Comparison of ENCODE assay signal across 11 cellular contexts in genomic region chr7:134515569-134516468, GRCh38. TPM values are rescaled to one million over a fixed set of nuclear protein-coding genes. Genes with fewer than 3 reads are reported as not detected.
DNase-seq lines count a peak whose midpoint lies in the region; ATAC-seq and TF ChIP-seq lines count a peak whose summit lies in the region.
"Had no signal": no experiment of that assay in that cellular context is flagged by ENCODE, and none has a peak within 500 bp of the region (broad histone marks: within the 10 kb centered on the region; RNA-seq: fewer than 3 reads in every experiment).

No MANE protein-coding gene starts in this region.

- H4K20me1 ChIP-seq in PC-3 (ENCODE audit: low read length) = no peaks in the 10 kb centered on the region

- H3K79me2 ChIP-seq in PC-3 (ENCODE audit: low read length) = no peaks in the 10 kb centered on the region

- ATAC-seq in PC-3 (peak; percentile 76), GM18519 (IDR thresholded peaks at IDR 0.05; ENCODE audit: low FRiP score, unreplicated experiment) (no peak), GM19351 (IDR thresholded peaks at IDR 0.05; ENCODE audit: unreplicated experiment) (no peak)
- ATAC-seq in effector memory CD8-positive, alpha-beta T cell (replicated peaks) = no peak
- ATAC-seq: stimulated activated naive CD8-positive, alpha-beta T cell treated with anti-CD3 and anti-CD28 coated beads, Interleukin-15, amount 100 ng/mL, for 72 hours had no signal

- H3K9me2 ChIP-seq in PC-3 (replicated peaks; ENCODE audit: low read length) = no peaks in the 10 kb centered on the region

- H3K36me3 ChIP-seq in PC-3 (ENCODE audit: low read depth, low read length) = no peaks in the 10 kb centered on the region

- H3K9ac ChIP-seq in PC-3 (ENCODE audit: low read length) = peak overlapping the region; percentile 75

- H3F3A ChIP-seq in PC-3 (ENCODE audit: low read length, unreplicated experiment) = no peaks in the 10 kb centered on the region

- H3K4me3 ChIP-seq in PC-3 (ENCODE audit: low read length) (peak overlapping the region; percentile 1; the same call in 1 of the 2 replicates), epithelial cell of esophagus (ENCODE audit: low read length) (no peak overlapping the region)

- H3K27me3 Mint-ChIP-seq in effector memory CD8-positive, alpha-beta T cell = peaks cover 10 to 44% of the 10 kb centered on the region in 2 donors

- H2AFZ ChIP-seq in PC-3 (ENCODE audit: low read length) = no peak overlapping the region

- no peak overlapping the region for H3K27ac Mint-ChIP-seq in effector memory CD8-positive, alpha-beta T cell
- H3K27ac Mint-ChIP-seq: mesothelial cell of epicardium; stimulated activated naive CD8-positive, alpha-beta T cell treated with anti-CD3 and anti-CD28 coated beads, Interleukin-15, amount 100 ng/mL, for 72 hours had no signal

- H3K36me3 Mint-ChIP-seq in effector memory CD8-positive, alpha-beta T cell (ENCODE audit: insufficient read depth) = no peaks in the 10 kb centered on the region
- H3K36me3 Mint-ChIP-seq: mesothelial cell of epicardium had no signal

- CTCF ChIA-PET in PC-3 (lab: Charles Lee) = interaction anchor here (0.6 kb wide), 1 partner anchor 138 kb away, joined by 3 read pairs; no protein-coding TSS in a partner anchor

- TF ChIP-seq CTCF in PC-3 (conservative IDR thresholded peaks at IDR 0.05; ENCODE audit: low read depth, low read length) (no peak), epithelial cell of esophagus (IDR thresholded peaks at IDR 0.05; ENCODE audit: insufficient read depth, low read depth, low read length, missing control alignments) (no peak)

- no peak overlapping the region for H3K4me3 Mint-ChIP-seq in effector memory CD8-positive, alpha-beta T cell
- H3K4me3 Mint-ChIP-seq: mesothelial cell of epicardium; stimulated activated naive CD8-positive, alpha-beta T cell treated with anti-CD3 and anti-CD28 coated beads, Interleukin-15, amount 100 ng/mL, for 72 hours had no signal

- intact Hi-C loops in PC-3 (cut with micrococcal nuclease) = loop anchor here (1.0 to 2.0 kb wide), 3 partner anchors 31 to 149 kb away; no protein-coding TSS in a partner anchor

- BruUV-seq in PC-3 (replicated peaks; lab: Mats Ljungman, UMichigan) = no TSS peak

- POLR2A ChIA-PET in PC-3 (lab: Charles Lee; ENCODE audit: unreplicated experiment) = interaction anchor here (0.6 kb wide), 1 partner anchor 87 kb away, joined by 4 read pairs; no protein-coding TSS in a partner anchor

- H3K27ac ChIP-seq in PC-3 (ENCODE audit: low read length) = peak overlapping the region; percentile 96

- peaks cover 61% of the 10 kb centered on the region for H3K4me1 ChIP-seq in PC-3 (ENCODE audit: insufficient read depth, low read length)

- H3K4me2 ChIP-seq in PC-3 (ENCODE audit: low read length) = peak overlapping the region; percentile 70

- H3K9me3 ChIP-seq in PC-3 (ENCODE audit: low read length) = no peaks in the 10 kb centered on the region

- DNase-seq in EL (peak; percentile 88), PC-3 (peak; percentile 99), epithelial cell of esophagus (ENCODE audit: low read depth) (peak; percentile 92), renal cortical epithelial cell (ENCODE audit: low read depth) (peak; percentile 97), NCI-H748 treated with DMSO at 0.1 percent for 48 hours (lab: John Stamatoyannopoulos, UW) (no peak)
- DNase-seq in effector memory CD8-positive, alpha-beta T cell = no peak
- DNase-seq: activated naive CD4-positive, alpha-beta T cell treated with Interleukin-2 at 50 U/mL for 16 hours; stimulated activated naive CD8-positive, alpha-beta T cell treated with anti-CD3 and anti-CD28 coated beads, Interleukin-15, amount 100 ng/mL, for 72 hours had no signal

- no peaks in the 10 kb centered on the region for H3K9me3 Mint-ChIP-seq in effector memory CD8-positive, alpha-beta T cell
- H3K9me3 Mint-ChIP-seq: mesothelial cell of epicardium; stimulated activated naive CD8-positive, alpha-beta T cell treated with anti-CD3 and anti-CD28 coated beads, Interleukin-15, amount 100 ng/mL, for 72 hours had no signal

- peaks cover 2 to 4% of the 10 kb centered on the region in 2 donors for H3K4me1 Mint-ChIP-seq in effector memory CD8-positive, alpha-beta T cell (ENCODE audit: low read depth in 2 of 2)

- H3K27me3 ChIP-seq in PC-3 (ENCODE audit: low read length) = no peaks in the 10 kb centered on the region

RNA-seq across cellular contexts. Expression of gene AKR1B10, which starts 11.5 kb away (rescaled TPM):
- total RNA-seq in PC-3 (2014; rRNA removed) = 8.3 and 8.8 TPM in 2 replicates
- total RNA-seq in renal cortical epithelial cell = 0.10 and 1.7 TPM in 2 replicates

RNA-seq across cellular contexts. Expression of gene AKR1B15, which starts 33.1 kb away (rescaled TPM):
- total RNA-seq in PC-3 (2014; rRNA removed) (0.29 and 0.40 TPM in 2 replicates), renal cortical epithelial cell (0.35 TPM in 1 of 2 replicates, not detected in the other)

RNA-seq across cellular contexts. Expression of gene AKR1B1, which starts 56.9 kb away (rescaled TPM):
- total RNA-seq in PC-3 (2014; rRNA removed) (1.6 TPM in 1 of 2 replicates, not detected in the other), renal cortical epithelial cell (931 and 988 TPM in 2 replicates)

Comparison
In these comparisons a context has a peak if more than half of its experiments do, and no peak if none do; other contexts are left out.
1. DNase-seq: peak in EL (single experiment), PC-3 (single experiment), epithelial cell of esophagus (single experiment) and renal cortical epithelial cell (single experiment); none in effector memory CD8-positive, alpha-beta T cell (0 of 3) and NCI-H748 treated with DMSO at 0.1 percent for 48 hours (single experiment).
2. RNA of gene AKR1B1, which starts 56.9 kb away (total RNA-seq): 931 to 988 TPM in renal cortical epithelial cell; 1.6 TPM in PC-3; every median in the first group is over 100 times any median in the second.